ENCODE assay signal across 11 cellular contexts in genomic region chr2:158755738-158756137, GRCh38. TPM values are rescaled to one million over a fixed set of nuclear protein-coding genes. Genes with fewer than 3 reads are reported as not detected.
A peak's percentile ranks its signal among the peaks of the same experiment; 100 is the strongest.
DNase-seq lines count a peak whose midpoint lies in the region; ATAC-seq, FAIRE-seq and TF ChIP-seq lines count a peak whose summit lies in the region.
"Had no signal": no experiment of that assay in that cellular context is flagged by ENCODE, and none has a peak within 500 bp of the region (broad histone marks: within the 10 kb centered on the region; RNA-seq: fewer than 3 reads in every experiment).

No MANE protein-coding gene starts in this region.

- BruUV-seq in HepG2 (replicated peaks; lab: Mats Ljungman, UMichigan): no TSS peak

- TF ChIP-seq EP300 in HepG2 (IDR thresholded peaks at IDR 0.05; ENCODE audit: low read depth in 2 of 2, low read length in 2 of 2) (no peak), HepG2 (CRISPR knock-in tag; IDR thresholded peaks at IDR 0.05; ENCODE audit: borderline replicate concordance) (no peak)

- H4K20me1 ChIP-seq in HepG2 (ENCODE audit: insufficient read depth, low read length): no peaks in the 10 kb centered on the region

- DNase-seq in HepG2 (ENCODE audit: low spot score): no peak
- no peak for DNase-seq in right lobe of liver
- DNase-seq in NAMALWA (ENCODE audit: low spot score): peak; percentile 8
- DNase-seq in colonic mucosa: no peak
- peak; percentile 27 for DNase-seq in testis
- no peak for DNase-seq in epidermal melanocyte (ENCODE audit: insufficient read length, low spot score)
- DNase-seq in NCI-H510A (lab: John Stamatoyannopoulos, UW): no peak
- no peak for DNase-seq in body of pancreas
- DNase-seq: NCI-H146 had no signal

- H3K36me3 ChIP-seq in HepG2 (replicated peaks in 1 of 2; ENCODE audit: control insufficient read depth in 1 of 2, insufficient read depth in 2 of 2, low read length in 2 of 2): no peaks in the 10 kb centered on the region
- no peaks in the 10 kb centered on the region for H3K36me3 ChIP-seq in right lobe of liver
- no peaks in the 10 kb centered on the region for H3K36me3 ChIP-seq in colonic mucosa
- no peaks in the 10 kb centered on the region for H3K36me3 ChIP-seq in testis (ENCODE audit: low read depth, missing control alignments)
- no peaks in the 10 kb centered on the region for H3K36me3 ChIP-seq in body of pancreas (replicated peaks in 1 of 2; ENCODE audit: insufficient read depth in 1 of 2, low read depth in 2 of 2)

- FAIRE-seq in HepG2 (lab: Jason Lieb, UNC): no peak

- ATAC-seq in HepG2: no peak
- no peak for ATAC-seq in right lobe of liver
- no peak for ATAC-seq in body of pancreas

- no peak for TF ChIP-seq RAD21 in HepG2 (CRISPR knock-in tag; IDR thresholded peaks at IDR 0.05)

- H3K4me1 ChIP-seq in HepG2 (ENCODE audit: insufficient read depth, low read length) (peaks cover 7% of the 10 kb centered on the region; the same call in 1 of the 2 replicates), right lobe of liver (no peaks in the 10 kb centered on the region), colonic mucosa (no peaks in the 10 kb centered on the region), testis (peaks cover 3% of the 10 kb centered on the region), body of pancreas (peaks cover 13% of the 10 kb centered on the region)

- H3K9me3 ChIP-seq in HepG2 (ENCODE audit: low read length) (no peaks in the 10 kb centered on the region), right lobe of liver (no peaks in the 10 kb centered on the region), colonic mucosa (no peaks in the 10 kb centered on the region), testis (no peaks in the 10 kb centered on the region), body of pancreas (no peaks in the 10 kb centered on the region)

- H2AFZ ChIP-seq in HepG2 (ENCODE audit: low read length): no peak overlapping the region

- H3K4me3 ChIP-seq in HepG2 (replicated peaks in 1 of 3; ENCODE audit: insufficient read depth in 1 of 3, low read depth in 2 of 3, low read length in 3 of 3) (no peak overlapping the region), right lobe of liver (no peak overlapping the region), colonic mucosa (no peak overlapping the region), testis (no peak overlapping the region), body of pancreas (no peak overlapping the region)
- H3K4me3 ChIP-seq: skin epidermis had no signal

- intact Hi-C loops in HepG2 (cut with micrococcal nuclease; ENCODE audit: unreplicated experiment): loop anchor here (10.0 kb wide), 1 partner anchor 981 kb away; no protein-coding TSS in a partner anchor
- intact Hi-C loops in right lobe of liver (cut with DNase I): no loop called here
- intact Hi-C loops in colonic mucosa (cut with DNase I): loop anchor here (10.0 kb wide), 1 partner anchor 571 kb away; no protein-coding TSS in a partner anchor
- intact Hi-C loops in testis (cut with DNase I; ENCODE audit: low total_unique reads): no loop called here
- intact Hi-C loops in body of pancreas (cut with DNase I): no loop called here

- CTCF ChIA-PET in HepG2 (lab: Yijun Ruan, JAX; ENCODE audit: low intra/inter-chr PET ratio, low total read pairs): no interaction called here

- TF ChIP-seq POLR2A in HepG2 (IDR thresholded peaks at IDR 0.05; ENCODE audit: insufficient read depth in 1 of 2, low read depth in 2 of 2, low read length in 2 of 2): no peak
- TF ChIP-seq POLR2A in right lobe of liver (IDR thresholded peaks at IDR 0.05): no peak
- no peak for TF ChIP-seq POLR2A in testis (IDR thresholded peaks at IDR 0.05)
- no peak for TF ChIP-seq POLR2A in body of pancreas (IDR thresholded peaks at IDR 0.05)

- H3K27me3 ChIP-seq in HepG2 (ENCODE audit: control insufficient read depth in 1 of 2, insufficient read depth in 2 of 2, low read length in 2 of 2) (peaks cover 0 to 16% of the 10 kb centered on the region in 2 experiments; a peak in 3 of 5 replicates), right lobe of liver (no peaks in the 10 kb centered on the region), colonic mucosa (peaks cover 4% of the 10 kb centered on the region), testis (no peaks in the 10 kb centered on the region), body of pancreas (no peaks in the 10 kb centered on the region)

- no peak overlapping the region for H3K9ac ChIP-seq in HepG2 (ENCODE audit: insufficient read depth, low read depth, low read length)
- H3K9ac ChIP-seq in colonic mucosa (ENCODE audit: low read depth in 2 of 2, low read length in 2 of 2): no peak overlapping the region

- in situ Hi-C loops in HepG2 (cut with HindIII; ENCODE audit: extremely low pct_ligation_motif_present, low pct_unique_long_range_greater_than_20kb): no loop called here

- no peak overlapping the region for H3K4me2 ChIP-seq in HepG2 (ENCODE audit: low read depth, low read length)

- WGBS in HepG2 (ENCODE audit: low lambda C conversion rate): 23% methylated on average over 6 of the region's 6 CpGs
- WGBS in right lobe of liver (ENCODE audit: insufficient coverage, low coverage, low lambda C conversion rate, missing lambda C conversion rate): 45% methylated on average over 5 of the region's 6 CpGs
- WGBS in testis, 2 donors: 60 to 64% methylated on average over 6 of the region's 6 CpGs
- 28 to 30% methylated on average over 6 of the region's 6 CpGs for WGBS in body of pancreas, 2 donors

- H3K79me2 ChIP-seq in HepG2 (ENCODE audit: insufficient read depth, low read length): no peaks in the 10 kb centered on the region

- POLR2A ChIA-PET in HepG2 (lab: Yijun Ruan, JAX): no interaction called here

- peak; percentile 52 for TF ChIP-seq CTCF in HepG2 (CRISPR knock-in tag; IDR thresholded peaks at IDR 0.05)
- TF ChIP-seq CTCF in right lobe of liver (IDR thresholded peaks at IDR 0.05): peak in 1 of 4 donors; percentile 20
- TF ChIP-seq CTCF in colonic mucosa (IDR thresholded peaks at IDR 0.05): peak; percentile 15
- TF ChIP-seq CTCF in testis (IDR thresholded peaks at IDR 0.05): peak in 1 of 3 experiments; percentile 31
- TF ChIP-seq CTCF in body of pancreas (IDR thresholded peaks at IDR 0.05): no peak

- no peak overlapping the region for H3K27ac ChIP-seq in HepG2 (ENCODE audit: extremely low read length, insufficient read depth, low read length)
- no peak overlapping the region for H3K27ac ChIP-seq in right lobe of liver
- H3K27ac ChIP-seq in colonic mucosa: no peak overlapping the region
- no peak overlapping the region for H3K27ac ChIP-seq in testis
- no peak overlapping the region for H3K27ac ChIP-seq in body of pancreas
- H3K27ac ChIP-seq: skin epidermis had no signal

TF ChIP-seq in HepG2, 621 proteins besides CTCF, POLR2A, EP300 and RAD21:
- TF ChIP-seq ZNF780A (CRISPR knock-in tag; IDR thresholded peaks at IDR 0.05) (no peak), KMT2A (CRISPR knock-in tag; IDR thresholded peaks at IDR 0.05) (no peak), KAT8 (CRISPR knock-in tag; IDR thresholded peaks at IDR 0.05) (no peak), MATR3 (CRISPR knock-in tag; IDR thresholded peaks at IDR 0.05) (no peak), ZNF496 (CRISPR knock-in tag; IDR thresholded peaks at IDR 0.05; ENCODE audit: insufficient replicate concordance) (no peak), RNF2 (conservative IDR thresholded peaks at IDR 0.05; ENCODE audit: low read depth) (no peak), EEA1 (CRISPR knock-in tag; IDR thresholded peaks at IDR 0.05; ENCODE audit: borderline replicate concordance) (no peak)
TF ChIP-seq in HepG2: peak in this region for 0.

RNA-seq across cellular contexts. Expression of gene DAPL1, which starts 39.4 kb away (rescaled TPM):
- total RNA-seq in HepG2 (2016; rRNA removed; fragmentation: Illumina TruSeq; extraction: Trizol): not detected in 2 replicates
- not detected in 2 replicates for total RNA-seq in HepG2 (2016; cell fraction: cytosol; rRNA removed; fragmentation: Illumina TruSeq; extraction: Trizol; ENCODE audit: low read depth)
- not detected in 2 replicates for total RNA-seq in HepG2 (2016; cell fraction: insoluble cytoplasmic fraction; rRNA removed; fragmentation: Illumina TruSeq; extraction: Trizol)
- total RNA-seq in HepG2 (2016; cell fraction: membrane; rRNA removed; fragmentation: Illumina TruSeq; extraction: Trizol): not detected in 2 replicates
- not detected in 2 replicates for total RNA-seq in HepG2 (2016; cell fraction: nucleus; rRNA removed; fragmentation: Illumina TruSeq; extraction: Trizol)
- polyA plus RNA-seq in HepG2 (2011; rRNA removed): not detected in 2 replicates
- not detected in 2 replicates for polyA plus RNA-seq in HepG2 (2011; cell fraction: cytosol; rRNA removed)
- polyA plus RNA-seq in HepG2 (2011; cell fraction: nucleus; rRNA removed): not detected in 2 replicates
- polyA plus RNA-seq in HepG2 (2012): not detected in 2 replicates
- not detected in 2 replicates for polyA plus RNA-seq in HepG2 (2016; cell fraction: cytosol; fragmentation: Illumina TruSeq; extraction: Trizol; ENCODE audit: low read depth)
- not detected in 2 replicates for polyA plus RNA-seq in HepG2 (2016; cell fraction: insoluble cytoplasmic fraction; fragmentation: Illumina TruSeq; extraction: Trizol; ENCODE audit: low read depth)
- not detected in 2 replicates for polyA plus RNA-seq in HepG2 (2016; cell fraction: membrane; fragmentation: Illumina TruSeq; extraction: Trizol; ENCODE audit: low read depth)
- polyA plus RNA-seq in HepG2 (2016; cell fraction: nucleus; fragmentation: Illumina TruSeq; extraction: Trizol; ENCODE audit: insufficient read depth, low read depth): not detected in 2 replicates
- polyA minus RNA-seq in HepG2 (2011; rRNA and poly(A)+ RNA removed; ENCODE audit: low replicate concordance): not detected in 2 replicates
- not detected in 2 replicates for polyA minus RNA-seq in HepG2 (2011; cell fraction: cytosol; rRNA and poly(A)+ RNA removed)
- polyA minus RNA-seq in HepG2 (2011; cell fraction: nucleus; rRNA and poly(A)+ RNA removed): not detected in 2 replicates
- total RNA-seq in right lobe of liver: not detected
- under 1 TPM in 1 of 2 donors, not detected in 1; 0.48 TPM for total RNA-seq in colonic mucosa
- total RNA-seq in testis: 1 to 10 TPM in 1 of 2 donors, not detected in 1; 4.2 TPM
- 4.4 TPM for polyA plus RNA-seq in testis (ENCODE audit: insufficient read depth, low read depth, low replicate concordance)
- total RNA-seq in body of pancreas: 1 to 10 TPM; 8.6 to 9.9 TPM
- total RNA-seq: mononuclear cell had no signal

Comparison
In these comparisons a context has a peak if more than half of its experiments do, and no peak if none do; other contexts are left out.
1. intact Hi-C loops: an anchor here in HepG2 (10.0 kb wide) and colonic mucosa (10.0 kb wide); none called in right lobe of liver, testis and body of pancreas.
2. DNase-seq: peak in NAMALWA (single experiment) and testis (single experiment); none in HepG2 (single experiment), right lobe of liver (0 of 3), colonic mucosa (single experiment), epidermal melanocyte (single experiment), NCI-H510A (single experiment) and body of pancreas (0 of 4).
3. CTCF ChIP-seq: peak in HepG2 (single experiment) and colonic mucosa (single experiment); none in body of pancreas (0 of 7).